ENCODE assay signal across 23 cellular contexts in genomic region chr3:66985336-66985920, GRCh38.
"Had no signal": no experiment of that assay in that cellular context is flagged by ENCODE, and none has a peak within 500 bp of the region (broad histone marks: within the 10 kb centered on the region; RNA-seq: fewer than 3 reads in every experiment).

No MANE protein-coding gene starts in this region.

- H3K9me3 ChIP-seq: gastrocnemius medialis, right atrium auricular region, suprapubic skin, transverse colon, upper lobe of right lung, uterus had no signal

- H3K27ac ChIP-seq: epithelial cell of prostate, gastrocnemius medialis, neural progenitor cell, parathyroid adenoma, right atrium auricular region, suprapubic skin, transverse colon, upper lobe of right lung, uterus had no signal

- DNase-seq: effector CD8-positive, alpha-beta T cell; endodermal cell; foreskin fibroblast; gastrocnemius medialis; head of caudate nucleus; kidney; naive B cell; stimulated activated CD4-positive, alpha-beta T cell treated with anti-CD3 and anti-CD28 coated beads, Interleukin-12 subunit alpha, Interleukin-12 subunit beta, amount 100 ng/mL, for 4 hours; stimulated activated CD4-positive, alpha-beta T cell treated with anti-CD3 and anti-CD28 coated beads, Interleukin-1b, Interleukin-23, amount 100 ng/mL, for 48 hours; stimulated activated CD4-positive, alpha-beta T cell treated with anti-CD3 and anti-CD28 coated beads, Interleukin-4, amount 100 ng/mL, for 1 hour; stimulated activated CD8-positive, alpha-beta memory T cell treated with anti-CD3 and anti-CD28 coated beads, Interleukin-4, amount 100 ng/mL, for 48 hours; stimulated activated naive CD4-positive, alpha-beta T cell; stimulated activated naive CD8-positive, alpha-beta T cell treated with anti-CD3 and anti-CD28 coated beads, Interleukin-15, amount 100 ng/mL, for 72 hours; transverse colon; upper lobe of right lung; uterus had no signal

- H3K27me3 ChIP-seq: gastrocnemius medialis, neural progenitor cell, right atrium auricular region, transverse colon, upper lobe of right lung, uterus had no signal

- H3K4me3 ChIP-seq: gastrocnemius medialis, lung, neural progenitor cell, right atrium auricular region, smooth muscle cell, suprapubic skin, transverse colon, upper lobe of right lung, uterus had no signal

- H3K36me3 ChIP-seq: gastrocnemius medialis, neural progenitor cell, right atrium auricular region, suprapubic skin, transverse colon, upper lobe of right lung, uterus had no signal

- H3K4me1 ChIP-seq: gastrocnemius medialis, parathyroid adenoma, right atrium auricular region, suprapubic skin, transverse colon, upper lobe of right lung, uterus had no signal

- H3K9ac ChIP-seq: neural progenitor cell, parathyroid adenoma had no signal

- H2AFZ ChIP-seq: neural progenitor cell, parathyroid adenoma had no signal

- H3K79me2 ChIP-seq: parathyroid adenoma had no signal

- H3K4me2 ChIP-seq: neural progenitor cell, smooth muscle cell had no signal
